ENCODE assay signal across 16 cellular contexts in the genomic region with DNA sequence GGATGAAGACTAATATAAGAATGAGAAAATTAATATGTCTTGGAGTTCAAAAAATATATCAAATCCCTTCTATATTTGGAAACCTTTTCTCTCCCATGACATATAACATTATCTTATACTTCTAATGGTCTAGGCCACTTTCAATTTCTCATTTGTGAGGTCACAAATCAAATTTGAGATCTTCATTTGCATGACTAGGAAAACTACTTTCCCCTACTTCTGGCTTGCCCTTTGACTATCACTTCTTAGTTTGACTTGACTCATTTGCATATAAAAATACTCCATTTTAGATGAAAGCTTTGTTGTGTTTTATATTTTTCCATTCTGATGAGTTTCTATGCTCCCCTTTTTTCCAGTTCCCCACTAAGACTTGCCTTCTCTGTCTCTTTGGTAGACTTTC.
"Had no signal": no experiment of that assay in that cellular context is flagged by ENCODE, and none has a peak within 500 bp of the region (broad histone marks: within the 10 kb centered on the region; RNA-seq: fewer than 3 reads in every experiment).

No MANE protein-coding gene starts in this region.

- H3K4me3 Mint-ChIP-seq: mesothelial cell of epicardium; natural killer cell treated with Interleukin-12 subunit alpha and Interleukin-12 subunit beta and Interleukin-15 and Interleukin-18, amount 100 ng/mL, for 72 hours had no signal

- H3K27me3 Mint-ChIP-seq: natural killer cell treated with Interleukin-12 subunit alpha and Interleukin-12 subunit beta and Interleukin-15 and Interleukin-18, amount 100 ng/mL, for 72 hours had no signal

- H3K9me3 Mint-ChIP-seq: mesothelial cell of epicardium had no signal

- H3K27ac Mint-ChIP-seq: mesothelial cell of epicardium; natural killer cell treated with Interleukin-12 subunit alpha and Interleukin-12 subunit beta and Interleukin-15 and Interleukin-18, amount 100 ng/mL, for 72 hours had no signal

- H3K4me1 ChIP-seq: ascending aorta, heart left ventricle, suprapubic skin, vagina had no signal

- H3K27me3 ChIP-seq: ascending aorta, heart left ventricle, suprapubic skin, vagina had no signal

- H3K36me3 ChIP-seq: ascending aorta, heart left ventricle, suprapubic skin, vagina had no signal

- ATAC-seq: heart left ventricle; left lobe of liver; natural killer cell treated with Interleukin-12 subunit alpha and Interleukin-12 subunit beta and Interleukin-15 and Interleukin-18, amount 100 ng/mL, for 72 hours had no signal

- H3K9me3 ChIP-seq: ascending aorta, heart left ventricle, suprapubic skin, vagina had no signal

- H3K27ac ChIP-seq: heart left ventricle, suprapubic skin, vagina, VCaP had no signal

- H3K4me3 ChIP-seq: ascending aorta, heart left ventricle, suprapubic skin, vagina had no signal

- DNase-seq: activated CD8-positive, alpha-beta memory T cell treated with anti-CD3 and anti-CD28 coated beads, Interleukin-2, amount 50 U/mL, for 4 hours; cortex of kidney; heart left ventricle; kidney; nucleus accumbens; retina; stimulated activated naive CD4-positive, alpha-beta T cell treated with Interleukin-2 at 50 U/mL for 16 hours; SW 1271; trophoblast cell had no signal

- H3K36me3 Mint-ChIP-seq: mesothelial cell of epicardium; natural killer cell treated with Interleukin-12 subunit alpha and Interleukin-12 subunit beta and Interleukin-15 and Interleukin-18, amount 100 ng/mL, for 72 hours had no signal
